In genomic region chr14:74442757-74443156, GRCh38 we compare ENCODE assay signal across 32 cellular contexts. TPM values are rescaled to one million over a fixed set of nuclear protein-coding genes. Genes with fewer than 3 reads are reported as not detected.
"Had no signal": no experiment of that assay in that cellular context is flagged by ENCODE, and none has a peak within 500 bp of the region (broad histone marks: within the 10 kb centered on the region; RNA-seq: fewer than 3 reads in every experiment).

No MANE protein-coding gene starts in this region.

- H3K4me1 Mint-ChIP-seq: memory B cell, mesothelial cell of epicardium, naive B cell had no signal

- H3K4me3 ChIP-seq: gastroesophageal sphincter, heart right ventricle, lung, mucosa of descending colon, pancreas, smooth muscle cell, stomach, thyroid gland had no signal

- FAIRE-seq: colon, islet of Langerhans, pancreas had no signal

- H3K27ac Mint-ChIP-seq: effector memory CD8-positive, alpha-beta T cell; memory B cell; mesothelial cell of epicardium; natural killer cell treated with Interleukin-12 subunit alpha and Interleukin-12 subunit beta and Interleukin-15 and Interleukin-18, amount 100 ng/mL, for 72 hours had no signal

- DNase-seq: central memory CD4-positive, alpha-beta T cell; dermis blood vessel endothelial cell; effector memory CD8-positive, alpha-beta T cell; foreskin fibroblast; heart right ventricle; hippocampal formation; kidney glomerular epithelial cell; left colon; left ventricle myocardium superior; mucosa of descending colon; naive B cell; pancreas; stimulated activated CD4-positive, alpha-beta T cell treated with anti-CD3 and anti-CD28 coated beads, Interleukin-12 subunit alpha, Interleukin-12 subunit beta, amount 100 ng/mL, for 4 hours; stimulated activated CD4-positive, alpha-beta T cell treated with anti-CD3 and anti-CD28 coated beads, Interleukin-1b, Interleukin-23, amount 100 ng/mL, for 48 hours; stimulated activated CD4-positive, alpha-beta T cell treated with anti-CD3 and anti-CD28 coated beads, Interleukin-4, amount 100 ng/mL, for 1 hour; stimulated activated CD8-positive, alpha-beta memory T cell treated with anti-CD3 and anti-CD28 coated beads, Interleukin-4, amount 100 ng/mL, for 48 hours; stimulated activated naive CD4-positive, alpha-beta T cell treated with Interleukin-2 at 50 U/mL for 16 hours; stomach; thyroid gland; trophoblast cell had no signal

- H3K27me3 ChIP-seq: gastroesophageal sphincter, heart right ventricle, stomach, thyroid gland had no signal

- H3K4me3 Mint-ChIP-seq: effector memory CD8-positive, alpha-beta T cell; memory B cell; mesothelial cell of epicardium; naive B cell; natural killer cell treated with Interleukin-12 subunit alpha and Interleukin-12 subunit beta and Interleukin-15 and Interleukin-18, amount 100 ng/mL, for 72 hours; neural crest cell had no signal

- H3K36me3 ChIP-seq: gastroesophageal sphincter, heart right ventricle, neutrophil, pancreas, stomach, thyroid gland had no signal

- ATAC-seq: effector memory CD8-positive, alpha-beta T cell; esophagus mucosa; gastroesophageal sphincter; heart right ventricle; left colon; left ventricle myocardium superior; mucosa of descending colon; natural killer cell treated with Interleukin-12 subunit alpha and Interleukin-12 subunit beta and Interleukin-15 and Interleukin-18, amount 100 ng/mL, for 72 hours; pancreas; sciatic nerve had no signal

- H3K36me3 Mint-ChIP-seq: memory B cell; mesothelial cell of epicardium; natural killer cell treated with Interleukin-12 subunit alpha and Interleukin-12 subunit beta and Interleukin-15 and Interleukin-18, amount 100 ng/mL, for 72 hours had no signal

- H3K9me3 Mint-ChIP-seq: effector memory CD8-positive, alpha-beta T cell; memory B cell; natural killer cell treated with Interleukin-12 subunit alpha and Interleukin-12 subunit beta and Interleukin-15 and Interleukin-18, amount 100 ng/mL, for 72 hours; neural crest cell had no signal

RNA-seq across cellular contexts. Expression of gene SYNDIG1L, which starts 16.7 kb away (rescaled TPM):
- total RNA-seq: dermis blood vessel endothelial cell; esophagus mucosa; left colon; natural killer cell treated with Interleukin-12 subunit alpha and Interleukin-12 subunit beta and Interleukin-15 and Interleukin-18, amount 100 ng/mL, for 72 hours; neural crest cell; smooth muscle cell; stomach had no signal
